Comparison of ENCODE assay signal across 9 cellular contexts in the genomic region with DNA sequence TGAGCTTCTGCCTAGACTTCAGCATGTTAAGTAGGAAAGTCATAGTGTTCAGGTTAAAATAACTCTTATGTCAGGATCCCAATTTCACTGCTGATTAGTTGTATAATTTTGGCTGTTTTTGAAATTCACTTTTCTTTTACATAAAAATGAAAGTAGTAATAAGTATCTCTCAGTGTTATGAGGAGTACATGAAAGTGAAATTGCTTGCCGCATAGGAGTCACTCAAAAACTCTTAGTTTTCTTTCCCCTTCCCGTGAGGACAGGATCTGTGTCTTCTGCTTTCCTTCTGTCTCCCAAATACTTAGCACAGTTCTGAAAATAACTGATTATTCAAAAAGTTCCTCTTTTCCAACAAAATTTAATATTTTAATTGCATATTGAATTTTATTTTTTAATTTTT.
"Had no signal": no experiment of that assay in that cellular context is flagged by ENCODE, and none has a peak within 500 bp of the region (broad histone marks: within the 10 kb centered on the region; RNA-seq: fewer than 3 reads in every experiment).

No MANE protein-coding gene starts in this region.

- H2AFZ ChIP-seq: GM23338 had no signal

- H3K4me3 ChIP-seq: GM23338, K562 had no signal

- FAIRE-seq: H1, H54, HTR-8/SVneo, K562 had no signal

- ATAC-seq: GM23338, K562 had no signal

- H3K4me2 ChIP-seq: GM23338 had no signal

- DNase-seq: H9, HCEC 1CT, IMR-90, KG1 had no signal
